17 cellular contexts compared by ENCODE assay signal in the genomic region with DNA sequence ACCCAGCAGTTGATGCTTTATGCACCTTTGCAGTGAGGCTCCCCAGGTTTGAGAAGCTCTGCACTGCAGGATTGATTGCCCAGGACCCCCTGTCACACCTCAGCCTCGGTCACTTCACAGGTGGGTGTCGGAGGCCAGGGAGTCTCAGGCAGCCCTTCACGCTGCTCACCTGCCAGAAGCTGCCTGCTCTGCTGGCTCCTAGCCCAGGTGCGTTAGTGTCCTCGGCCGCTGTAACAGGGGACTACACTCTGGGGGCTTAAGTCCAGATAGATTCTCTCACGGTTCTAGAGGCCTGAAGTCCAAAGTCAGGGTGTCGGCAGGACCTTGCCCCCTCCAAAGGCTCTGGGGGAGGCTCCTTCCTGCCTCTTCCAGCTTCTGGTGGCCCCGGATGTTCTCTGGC.
"Had no signal": no experiment of that assay in that cellular context is flagged by ENCODE, and none has a peak within 500 bp of the region (broad histone marks: within the 10 kb centered on the region; RNA-seq: fewer than 3 reads in every experiment).

No MANE protein-coding gene starts in this region.

- H3K9me3 ChIP-seq: SK-N-SH had no signal

- DNase-seq: KBM-7, MV-4-11, NCI-H1048, NCI-H1436, NCI-H187, NCI-H2029, NCI-H2081 treated with DMSO at 0.1 percent for 48 hours, NCI-H2171, NCI-H226, NCI-H446, NCI-H510A, NCI-H524 treated with DMSO at 0.1 percent for 48 hours, NCI-H82, RPMI8226, SHP77, SK-N-SH, SW 1271 had no signal
